Comparison of ENCODE assay signal across 28 cellular contexts in genomic region chr7:153447021-153447420, GRCh38.
"Had no signal": no experiment of that assay in that cellular context is flagged by ENCODE, and none has a peak within 500 bp of the region (broad histone marks: within the 10 kb centered on the region; RNA-seq: fewer than 3 reads in every experiment).

No MANE protein-coding gene starts in this region.

- H3K27me3 ChIP-seq: neural progenitor cell, neutrophil, pancreas, right atrium auricular region, right lobe of liver, sigmoid colon, suprapubic skin, testis, tibial artery, transverse colon, upper lobe of right lung, vagina had no signal

- H3K9me3 ChIP-seq: neutrophil, pancreas, prostate gland, right atrium auricular region, right lobe of liver, suprapubic skin, testis, tibial artery, transverse colon, upper lobe of right lung, vagina had no signal

- H3K9ac ChIP-seq: neural progenitor cell had no signal

- H3K36me3 ChIP-seq: neural progenitor cell, neutrophil, pancreas, prostate gland, right atrium auricular region, right lobe of liver, sigmoid colon, suprapubic skin, tibial artery, transverse colon, upper lobe of right lung, vagina had no signal

- H3K4me1 ChIP-seq: neural progenitor cell, pancreas, prostate gland, right atrium auricular region, right lobe of liver, suprapubic skin, testis, tibial artery, transverse colon, upper lobe of right lung, vagina had no signal

- H2AFZ ChIP-seq: neural progenitor cell had no signal

- ATAC-seq: naive thymus-derived CD8-positive, alpha-beta T cell; natural killer cell treated with Interleukin-12 subunit alpha and Interleukin-12 subunit beta and Interleukin-15 and Interleukin-18, amount 100 ng/mL, for 72 hours; pancreas; right lobe of liver; stimulated activated memory B cell treated with anti-CD40 and anti-IgM and Interleukin-4, amounts not matched to agents 10 μg/mL and 1 μg/mL and 100 μg/mL, for 72 hours; stimulated activated naive CD8-positive, alpha-beta T cell treated with anti-CD3 and anti-CD28 coated beads, Interleukin-15, amount 100 ng/mL, for 72 hours; stimulated activated naive CD8-positive, alpha-beta T cell treated with anti-CD3 and anti-CD28 coated beads, Interleukin-15, Interleukin-2, amounts not matched to agents 100 U/mL and 50 U/mL, for 24 hours; upper lobe of right lung had no signal

- FAIRE-seq: pancreas, small intestine had no signal

- H3K4me2 ChIP-seq: neural progenitor cell had no signal

- H3K27ac ChIP-seq: neural progenitor cell, neutrophil, pancreas, prostate gland, right atrium auricular region, right lobe of liver, sigmoid colon, suprapubic skin, testis, tibial artery, transverse colon, upper lobe of right lung, vagina had no signal

- H3K4me3 ChIP-seq: neural progenitor cell, pancreas, prostate gland, right atrium auricular region, right lobe of liver, sigmoid colon, suprapubic skin, testis, tibial artery, transverse colon, upper lobe of right lung, vagina had no signal

- DNase-seq: naive B cell; naive thymus-derived CD8-positive, alpha-beta T cell; nucleus accumbens; pancreas; retina; right lobe of liver; sigmoid colon; small intestine; stimulated activated CD4-positive, alpha-beta T cell treated with anti-CD3 and anti-CD28 coated beads, Interleukin-15, amount 100 ng/mL, for 24 hours; stimulated activated CD4-positive, alpha-beta T cell treated with anti-CD3 and anti-CD28 coated beads, Interleukin-4, amount 100 ng/mL, for 1 hour; stimulated activated CD4-positive, alpha-beta T cell treated with anti-CD3 and anti-CD28 coated beads, Interleukin-4, amount 100 ng/mL, for 4 hours; stimulated activated CD8-positive, alpha-beta memory T cell treated with anti-CD3 and anti-CD28 coated beads, Interleukin-4, amount 100 ng/mL, for 48 hours; stimulated activated naive CD4-positive, alpha-beta T cell; stimulated activated naive CD8-positive, alpha-beta T cell treated with anti-CD3 and anti-CD28 coated beads, Interleukin-15, amount 100 ng/mL, for 72 hours; stimulated activated naive CD8-positive, alpha-beta T cell treated with anti-CD3 and anti-CD28 coated beads, Interleukin-15, Interleukin-2, amounts not matched to agents 100 U/mL and 50 U/mL, for 24 hours; substantia nigra; testis; tibial artery; transverse colon; upper lobe of right lung had no signal
